27 cellular contexts compared by ENCODE assay signal in genomic region chrX:17682259-17682658, GRCh38. TPM values are rescaled to one million over a fixed set of nuclear protein-coding genes. Genes with fewer than 3 reads are reported as not detected.
DNase-seq lines count a peak whose midpoint lies in the region; FAIRE-seq and TF ChIP-seq lines count a peak whose summit lies in the region.
"Had no signal": no experiment of that assay in that cellular context is flagged by ENCODE, and none has a peak within 500 bp of the region (broad histone marks: within the 10 kb centered on the region; RNA-seq: fewer than 3 reads in every experiment).

No MANE protein-coding gene starts in this region.

- H3K4me3 ChIP-seq in bronchial epithelial cell (ENCODE audit: low read depth, low read length): no peak overlapping the region
- H3K4me3 ChIP-seq: ascending aorta, GM12878, SJCRH30, skin epidermis, thoracic aorta had no signal

- FAIRE-seq in bronchial epithelial cell (lab: Jason Lieb, UNC): peak; percentile 60
- FAIRE-seq: GM12878, H54, urothelium cell line had no signal

- no peak overlapping the region for H3K4me3 Mint-ChIP-seq in activated naive CD4-positive, alpha-beta T cell treated with anti-CD3 and anti-CD28 coated beads for 36 hours
- no peak overlapping the region for H3K4me3 Mint-ChIP-seq in activated CD4-positive, alpha-beta memory T cell treated with anti-CD3 and anti-CD28 coated beads for 36 hours
- H3K4me3 Mint-ChIP-seq in osteocyte (ENCODE audit: unreplicated experiment): no peak overlapping the region
- H3K4me3 Mint-ChIP-seq: activated T-cell treated with anti-CD3 and anti-CD28 coated beads, Interleukin-2, amount 50 U/mL, for 4 hours; IgD-negative memory B cell; nephron had no signal

- H3K27me3 ChIP-seq in bronchial epithelial cell (ENCODE audit: control insufficient read depth, insufficient read depth, low read length): no peaks in the 10 kb centered on the region
- H3K27me3 ChIP-seq: ascending aorta, SJCRH30 had no signal

- intact Hi-C loops in activated naive CD4-positive, alpha-beta T cell treated with anti-CD3 and anti-CD28 coated beads for 36 hours (cut with micrococcal nuclease): loop anchor here (2.0 kb wide), 1 partner anchor 91 kb away; no protein-coding TSS in a partner anchor
- intact Hi-C loops in activated CD4-positive, alpha-beta memory T cell treated with anti-CD3 and anti-CD28 coated beads for 36 hours (cut with micrococcal nuclease): no loop called here

- peaks cover 31% of the 10 kb centered on the region for H3K4me1 Mint-ChIP-seq in activated naive CD4-positive, alpha-beta T cell treated with anti-CD3 and anti-CD28 coated beads for 36 hours (ENCODE audit: low read depth)
- H3K4me1 Mint-ChIP-seq in activated CD4-positive, alpha-beta memory T cell treated with anti-CD3 and anti-CD28 coated beads for 36 hours (ENCODE audit: low read depth): peaks cover 17% of the 10 kb centered on the region
- peaks cover 3% of the 10 kb centered on the region for H3K4me1 Mint-ChIP-seq in osteocyte (ENCODE audit: unreplicated experiment)
- H3K4me1 Mint-ChIP-seq: IgD-negative memory B cell had no signal

- peak; percentile 27 for DNase-seq in activated naive CD4-positive, alpha-beta T cell treated with anti-CD3 and anti-CD28 coated beads for 36 hours
- no peak for DNase-seq in activated naive CD4-positive, alpha-beta T cell (lab: John Stamatoyannopoulos, UW)
- peak; percentile 22 for DNase-seq in activated CD4-positive, alpha-beta memory T cell treated with anti-CD3 and anti-CD28 coated beads for 36 hours
- DNase-seq in bronchial epithelial cell (ENCODE audit: low read depth): no peak
- no peak for DNase-seq in NCI-H446 treated with DMSO at 0.1 percent for 48 hours (lab: John Stamatoyannopoulos, UW)
- DNase-seq in NCI-H146 treated with DMSO at 0.1 percent for 48 hours (lab: John Stamatoyannopoulos, UW; ENCODE audit: unreplicated experiment): no peak
- DNase-seq in osteocyte (ENCODE audit: extremely low spot score, unreplicated experiment): no peak
- DNase-seq: activated CD4-positive, CD25-positive, alpha-beta regulatory T cell; activated T-cell treated with anti-CD3 and anti-CD28 coated beads, Interleukin-2, amount 50 U/mL, for 4 hours; cortex of kidney; DMS153; effector memory CD4-positive, alpha-beta T cell; hypothalamus; mammary epithelial cell; NCI-H1092; NCI-H1694 treated with DMSO at 0.1 percent for 48 hours; NCI-H510A; SJCRH30; stimulated activated naive CD4-positive, alpha-beta T cell treated with Interleukin-2 at 50 U/mL for 16 hours had no signal

- TF ChIP-seq CTCF in bronchial epithelial cell (IDR thresholded peaks at IDR 0.05; ENCODE audit: insufficient read depth, low read length, severe bottlenecking) (no peak), osteocyte (IDR thresholded peaks at IDR 0.05) (no peak)

- no peaks in the 10 kb centered on the region for H3K36me3 ChIP-seq in bronchial epithelial cell (ENCODE audit: control insufficient read depth, insufficient read depth, low read length)
- H3K36me3 ChIP-seq: ascending aorta, SJCRH30, thoracic aorta had no signal

- H3K36me3 Mint-ChIP-seq in activated naive CD4-positive, alpha-beta T cell treated with anti-CD3 and anti-CD28 coated beads for 36 hours (ENCODE audit: low read depth): no peaks in the 10 kb centered on the region
- H3K36me3 Mint-ChIP-seq in activated CD4-positive, alpha-beta memory T cell treated with anti-CD3 and anti-CD28 coated beads for 36 hours: no peaks in the 10 kb centered on the region
- no peaks in the 10 kb centered on the region for H3K36me3 Mint-ChIP-seq in osteocyte (ENCODE audit: unreplicated experiment)
- H3K36me3 Mint-ChIP-seq: IgD-negative memory B cell had no signal

- H3K27me3 Mint-ChIP-seq in activated naive CD4-positive, alpha-beta T cell treated with anti-CD3 and anti-CD28 coated beads for 36 hours (ENCODE audit: low read depth): no peaks in the 10 kb centered on the region
- H3K27me3 Mint-ChIP-seq in activated CD4-positive, alpha-beta memory T cell treated with anti-CD3 and anti-CD28 coated beads for 36 hours: no peaks in the 10 kb centered on the region
- H3K27me3 Mint-ChIP-seq in osteocyte (ENCODE audit: unreplicated experiment): no peaks in the 10 kb centered on the region

- no peaks in the 10 kb centered on the region for H3K9me3 Mint-ChIP-seq in activated naive CD4-positive, alpha-beta T cell treated with anti-CD3 and anti-CD28 coated beads for 36 hours
- no peaks in the 10 kb centered on the region for H3K9me3 Mint-ChIP-seq in activated CD4-positive, alpha-beta memory T cell treated with anti-CD3 and anti-CD28 coated beads for 36 hours
- no peaks in the 10 kb centered on the region for H3K9me3 Mint-ChIP-seq in osteocyte (ENCODE audit: unreplicated experiment)
- H3K9me3 Mint-ChIP-seq: activated T-cell treated with anti-CD3 and anti-CD28 coated beads, Interleukin-2, amount 50 U/mL, for 4 hours; nephron had no signal

- CTCF ChIA-PET in activated naive CD4-positive, alpha-beta T cell treated with anti-CD3 and anti-CD28 coated beads for 36 hours (lab: Charles Lee): no interaction called here
- CTCF ChIA-PET in activated CD4-positive, alpha-beta memory T cell treated with anti-CD3 and anti-CD28 coated beads for 36 hours (lab: Charles Lee): no interaction called here

- POLR2A ChIA-PET in activated CD4-positive, alpha-beta memory T cell treated with anti-CD3 and anti-CD28 coated beads for 36 hours (lab: Charles Lee): no interaction called here

- H3K27ac Mint-ChIP-seq in activated naive CD4-positive, alpha-beta T cell treated with anti-CD3 and anti-CD28 coated beads for 36 hours: peak overlapping the region; percentile 72
- H3K27ac Mint-ChIP-seq in activated CD4-positive, alpha-beta memory T cell treated with anti-CD3 and anti-CD28 coated beads for 36 hours: no peak overlapping the region
- no peak overlapping the region for H3K27ac Mint-ChIP-seq in osteocyte (ENCODE audit: unreplicated experiment)
- H3K27ac Mint-ChIP-seq: IgD-negative memory B cell had no signal

RNA-seq across cellular contexts. Expression of gene SCML1, which starts 55.0 kb away (rescaled TPM):
- 10 to 100 TPM; 11.4 to 11.8 TPM for total RNA-seq in activated naive CD4-positive, alpha-beta T cell treated with anti-CD3 and anti-CD28 coated beads for 36 hours
- total RNA-seq in activated CD4-positive, alpha-beta memory T cell treated with anti-CD3 and anti-CD28 coated beads for 36 hours: 1 to 10 TPM; 3.8 TPM
- total RNA-seq in bronchial epithelial cell: 4.0 and 4.2 TPM in 2 replicates
- 7.0 and 8.2 TPM in 2 replicates for total RNA-seq in osteocyte

Comparison
In these comparisons a context has a peak if more than half of its experiments do, and no peak if none do; other contexts are left out.
1. DNase-seq: peak in activated naive CD4-positive, alpha-beta T cell treated with anti-CD3 and anti-CD28 coated beads for 36 hours (single experiment) and activated CD4-positive, alpha-beta memory T cell treated with anti-CD3 and anti-CD28 coated beads for 36 hours (single experiment); none in activated naive CD4-positive, alpha-beta T cell (0 of 4), bronchial epithelial cell (single experiment), NCI-H446 treated with DMSO at 0.1 percent for 48 hours (single experiment), NCI-H146 treated with DMSO at 0.1 percent for 48 hours (single experiment) and osteocyte (single experiment).